Comparison of ENCODE assay signal across 16 cellular contexts in the genomic region with DNA sequence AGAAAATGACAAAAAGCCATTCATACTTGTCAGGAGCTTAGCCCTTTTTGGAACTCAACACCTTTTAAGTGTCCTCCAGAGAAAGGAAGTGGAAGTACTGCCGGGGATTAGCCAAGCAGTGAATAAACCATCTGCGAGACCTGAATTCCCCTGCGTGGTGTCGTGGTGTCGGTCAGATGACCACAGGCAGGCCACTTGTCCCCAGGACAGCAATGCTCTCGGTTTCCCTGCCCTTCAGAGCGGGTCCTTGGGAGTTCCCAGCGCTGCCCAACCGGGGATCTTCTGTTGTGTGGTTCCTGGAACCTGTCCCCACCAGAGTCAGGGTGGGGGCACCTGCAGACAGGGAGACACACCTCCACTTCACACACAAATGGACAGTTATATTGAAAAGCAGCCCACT. TPM values are rescaled to one million over a fixed set of nuclear protein-coding genes. Genes with fewer than 3 reads are reported as not detected.
DNase-seq lines count a peak whose midpoint lies in the region; ATAC-seq and TF ChIP-seq lines count a peak whose summit lies in the region.
"Had no signal": no experiment of that assay in that cellular context is flagged by ENCODE, and none has a peak within 500 bp of the region (broad histone marks: within the 10 kb centered on the region; RNA-seq: fewer than 3 reads in every experiment).

No MANE protein-coding gene starts in this region.

- peaks cover 2% of the 10 kb centered on the region for H3K36me3 Mint-ChIP-seq in chondrocyte (ENCODE audit: low read depth)
- no peaks in the 10 kb centered on the region for H3K36me3 Mint-ChIP-seq in stimulated activated effector memory CD8-positive, alpha-beta T cell treated with anti-CD3 and anti-CD28 coated beads, Interleukin-12 subunit alpha, Interleukin-12 subunit beta, amount 100 ng/mL, for 72 hours
- H3K36me3 Mint-ChIP-seq: activated CD8-positive, alpha-beta memory T cell treated with anti-CD3 and anti-CD28 coated beads, Interleukin-2, amount 10 ng/mL, durations not matched to agents 7 days and 5 days; type B pancreatic cell had no signal

- DNase-seq in NCI-H524 (lab: John Stamatoyannopoulos, UW) (peak; percentile 26 to 39), NCI-H524 treated with DMSO at 0.1 percent for 48 hours (lab: John Stamatoyannopoulos, UW) (no peak), chondrocyte (ENCODE audit: low spot score) (peak; percentile 82), globus pallidus (ENCODE audit: low spot score) (no peak), left lobe of liver (ENCODE audit: low spot score) (no peak)
- DNase-seq in stimulated activated effector memory CD8-positive, alpha-beta T cell treated with anti-CD3 and anti-CD28 coated beads, Interleukin-12 subunit alpha, Interleukin-12 subunit beta, amount 100 ng/mL, for 72 hours (ENCODE audit: low spot score in 2 of 2) = no peak
- DNase-seq in activated naive CD4-positive, alpha-beta T cell treated with anti-CD3 and anti-CD28 coated beads, Interleukin-2, amount 50 U/mL, for 16 hours = no peak
- DNase-seq: activated CD8-positive, alpha-beta memory T cell treated with anti-CD3 and anti-CD28 coated beads, Interleukin-2, amount 10 ng/mL, durations not matched to agents 7 days and 5 days; NCI-H1092; stimulated activated CD4-positive, alpha-beta T cell treated with anti-CD3 and anti-CD28 coated beads, Interleukin-2, amount 100 ng/mL, for 48 hours; stimulated activated CD8-positive, alpha-beta memory T cell treated with anti-CD3 and anti-CD28 coated beads, Interleukin-4, amount 100 ng/mL, for 48 hours; T-helper 1 cell had no signal

- no peak for TF ChIP-seq CTCF in chondrocyte (IDR thresholded peaks at IDR 0.05)

- ATAC-seq in GM21447 (IDR thresholded peaks at IDR 0.05; ENCODE audit: unreplicated experiment) (peak; percentile 53), left lobe of liver (no peak)
- ATAC-seq in stimulated activated effector memory CD8-positive, alpha-beta T cell treated with anti-CD3 and anti-CD28 coated beads, Interleukin-12 subunit alpha, Interleukin-12 subunit beta, amount 100 ng/mL, for 72 hours = no peak
- ATAC-seq: activated CD8-positive, alpha-beta memory T cell treated with anti-CD3 and anti-CD28 coated beads, Interleukin-2, amount 10 ng/mL, durations not matched to agents 7 days and 5 days had no signal

- no peaks in the 10 kb centered on the region for H3K4me1 Mint-ChIP-seq in chondrocyte (ENCODE audit: low read depth)
- H3K4me1 Mint-ChIP-seq in stimulated activated effector memory CD8-positive, alpha-beta T cell treated with anti-CD3 and anti-CD28 coated beads, Interleukin-12 subunit alpha, Interleukin-12 subunit beta, amount 100 ng/mL, for 72 hours = peaks cover 16% of the 10 kb centered on the region
- H3K4me1 Mint-ChIP-seq: nephron had no signal

- peaks cover 3% of the 10 kb centered on the region for H3K9me3 Mint-ChIP-seq in chondrocyte (ENCODE audit: low read depth)
- no peaks in the 10 kb centered on the region for H3K9me3 Mint-ChIP-seq in stimulated activated effector memory CD8-positive, alpha-beta T cell treated with anti-CD3 and anti-CD28 coated beads, Interleukin-12 subunit alpha, Interleukin-12 subunit beta, amount 100 ng/mL, for 72 hours

- H3K4me3 Mint-ChIP-seq in chondrocyte (ENCODE audit: unreplicated experiment) = no peak overlapping the region
- H3K4me3 Mint-ChIP-seq in stimulated activated effector memory CD8-positive, alpha-beta T cell treated with anti-CD3 and anti-CD28 coated beads, Interleukin-12 subunit alpha, Interleukin-12 subunit beta, amount 100 ng/mL, for 72 hours = no peak overlapping the region
- H3K4me3 Mint-ChIP-seq: activated CD8-positive, alpha-beta memory T cell treated with anti-CD3 and anti-CD28 coated beads, Interleukin-2, amount 10 ng/mL, durations not matched to agents 7 days and 5 days; nephron; type B pancreatic cell had no signal

- H3K27me3 Mint-ChIP-seq in chondrocyte (ENCODE audit: low read depth) = no peaks in the 10 kb centered on the region
- H3K27me3 Mint-ChIP-seq: activated CD8-positive, alpha-beta memory T cell treated with anti-CD3 and anti-CD28 coated beads, Interleukin-2, amount 10 ng/mL, durations not matched to agents 7 days and 5 days; type B pancreatic cell had no signal

- H3K27ac Mint-ChIP-seq in chondrocyte (ENCODE audit: unreplicated experiment) = no peak overlapping the region
- H3K27ac Mint-ChIP-seq in stimulated activated effector memory CD8-positive, alpha-beta T cell treated with anti-CD3 and anti-CD28 coated beads, Interleukin-12 subunit alpha, Interleukin-12 subunit beta, amount 100 ng/mL, for 72 hours = peak overlapping the region; percentile 34
- H3K27ac Mint-ChIP-seq: activated CD8-positive, alpha-beta memory T cell treated with anti-CD3 and anti-CD28 coated beads, Interleukin-2, amount 10 ng/mL, durations not matched to agents 7 days and 5 days; nephron; type B pancreatic cell had no signal

RNA-seq across cellular contexts. Expression of gene GPR157, which starts 9.2 kb away (rescaled TPM):
- total RNA-seq in chondrocyte = 1.9 to 8.2 TPM (median 6.9 TPM) in 3 replicates
- total RNA-seq in left lobe of liver = 8.3 TPM

RNA-seq across cellular contexts. Expression of gene SLC2A5, which starts 50.3 kb away (rescaled TPM):
- total RNA-seq in chondrocyte = 0.27 to 0.73 TPM (median 0.41 TPM) in 3 replicates
- total RNA-seq in left lobe of liver = 0.35 TPM
- total RNA-seq: A172; activated CD8-positive, alpha-beta memory T cell treated with anti-CD3 and anti-CD28 coated beads, Interleukin-2, amount 10 ng/mL, durations not matched to agents 7 days and 5 days had no signal

Comparison
In these comparisons a context has a peak if more than half of its experiments do, and no peak if none do; other contexts are left out.
1. DNase-seq: peak in NCI-H524 (2 of 2) and chondrocyte (single experiment); none in NCI-H524 treated with DMSO at 0.1 percent for 48 hours (single experiment), stimulated activated effector memory CD8-positive, alpha-beta T cell treated with anti-CD3 and anti-CD28 coated beads, Interleukin-12 subunit alpha, Interleukin-12 subunit beta, amount 100 ng/mL, for 72 hours (0 of 2), globus pallidus (single experiment), left lobe of liver (single experiment) and activated naive CD4-positive, alpha-beta T cell treated with anti-CD3 and anti-CD28 coated beads, Interleukin-2, amount 50 U/mL, for 16 hours (single experiment).